In genomic region chr3:127865941-127866340, GRCh38 we compare ENCODE assay signal across 11 cellular contexts. TPM values are rescaled to one million over a fixed set of nuclear protein-coding genes. Genes with fewer than 3 reads are reported as not detected.
A peak's percentile ranks its signal among the peaks of the same experiment; 100 is the strongest.
DNase-seq lines count a peak whose midpoint lies in the region; ATAC-seq, FAIRE-seq and TF ChIP-seq lines count a peak whose summit lies in the region.
"Had no signal": no experiment of that assay in that cellular context is flagged by ENCODE, and none has a peak within 500 bp of the region (broad histone marks: within the 10 kb centered on the region; RNA-seq: fewer than 3 reads in every experiment).

No MANE protein-coding gene starts in this region.

- H3K79me2 ChIP-seq in mesendoderm (ENCODE audit: control insufficient read depth, insufficient read depth, low read length), result no peaks in the 10 kb centered on the region

- no CpG with 5 or more reads among the region's 4 CpGs for WGBS in mesendoderm (ENCODE audit: extremely low coverage, insufficient coverage, low lambda C conversion rate)

- no peak overlapping the region for H3K4me3 ChIP-seq in bronchial epithelial cell (ENCODE audit: low read depth, low read length)
- no peak overlapping the region for H3K4me3 ChIP-seq in mesendoderm (ENCODE audit: low read length)
- H3K4me3 ChIP-seq: Peyer's patch had no signal

- no peak overlapping the region for H2AK5ac ChIP-seq in mesendoderm (ENCODE audit: low read length)

- no peak overlapping the region for H3K56ac ChIP-seq in mesendoderm (ENCODE audit: low read length)

- H3K36me3 ChIP-seq in bronchial epithelial cell (ENCODE audit: control insufficient read depth, insufficient read depth, low read length) (no peaks in the 10 kb centered on the region), mesendoderm (ENCODE audit: control insufficient read depth, insufficient read depth, low read length) (no peaks in the 10 kb centered on the region)
- H3K36me3 ChIP-seq: neutrophil, Peyer's patch had no signal

- POLR2A ChIA-PET in HEK293T (lab: Yijun Ruan, JAX), result no interaction called here

- no peak overlapping the region for H3K9ac ChIP-seq in mesendoderm (ENCODE audit: low read length)

- no peak overlapping the region for H2BK5ac ChIP-seq in mesendoderm (ENCODE audit: low read length)

- no peak overlapping the region for H2BK120ac ChIP-seq in mesendoderm (ENCODE audit: low read depth, low read length)

- no peak overlapping the region for H3K4ac ChIP-seq in mesendoderm (ENCODE audit: low read depth, low read length)

- no peak overlapping the region for H3K18ac ChIP-seq in mesendoderm (ENCODE audit: low read length)

- no peak overlapping the region for H2BK15ac ChIP-seq in mesendoderm (replicated peaks; ENCODE audit: low read depth)

- H3K27me3 ChIP-seq in bronchial epithelial cell (ENCODE audit: control insufficient read depth, insufficient read depth, low read length) (no peaks in the 10 kb centered on the region), mesendoderm (ENCODE audit: insufficient read depth, low read length, poor library complexity) (no peaks in the 10 kb centered on the region)
- H3K27me3 ChIP-seq: neutrophil, Peyer's patch had no signal

- CTCF ChIA-PET in HEK293T (lab: Yijun Ruan, JAX), result no interaction called here

- no peaks in the 10 kb centered on the region for H3K4me1 ChIP-seq in mesendoderm (ENCODE audit: control insufficient read depth, low read depth, low read length)
- H3K4me1 ChIP-seq: Peyer's patch had no signal

- no peak overlapping the region for H4K8ac ChIP-seq in mesendoderm (ENCODE audit: low read depth, low read length)

- no peaks in the 10 kb centered on the region for H3K79me1 ChIP-seq in mesendoderm (ENCODE audit: low read length)

- ATAC-seq in GM18873 (IDR thresholded peaks at IDR 0.05; ENCODE audit: low FRiP score, unreplicated experiment), result no peak

- H3K27ac ChIP-seq in mesendoderm (ENCODE audit: low read depth, low read length), result no peak overlapping the region
- H3K27ac ChIP-seq: neutrophil, Peyer's patch had no signal

- H3K4me2 ChIP-seq in mesendoderm (ENCODE audit: low read length), result no peak overlapping the region

- no peak overlapping the region for H4K5ac ChIP-seq in mesendoderm (ENCODE audit: low read length)

- no peak for TF ChIP-seq CTCF in bronchial epithelial cell (IDR thresholded peaks at IDR 0.05; ENCODE audit: insufficient read depth, low read length, severe bottlenecking)

- DNase-seq in EH (ENCODE audit: low read depth) (peak; percentile 58), LHCN-M2 (ENCODE audit: low read depth) (peak; percentile 72), bronchial epithelial cell (ENCODE audit: low read depth) (peak; percentile 40), mesendoderm (peak; percentile 65), HT-29 (ENCODE audit: low spot score) (no peak), HEK293T (ENCODE audit: extremely low spot score) (no peak)
- DNase-seq: Peyer's patch; stimulated activated naive CD4-positive, alpha-beta T cell treated with Interleukin-2 at 50 U/mL for 16 hours had no signal

- no peak overlapping the region for H3K23ac ChIP-seq in mesendoderm (ENCODE audit: low read length)

- FAIRE-seq in bronchial epithelial cell (lab: Jason Lieb, UNC), result no peak
- FAIRE-seq: TTC549 had no signal

TF ChIP-seq in HEK293T, 16 proteins besides CTCF, POLR2A, EP300 and RAD21:
- TF ChIP-seq ELF4 (IDR thresholded peaks at IDR 0.05), result no peak
- no peak for TF ChIP-seq HDGF (IDR thresholded peaks at IDR 0.05; ENCODE audit: borderline replicate concordance)
- no peak for TF ChIP-seq CTBP1 (IDR thresholded peaks at IDR 0.05; ENCODE audit: borderline replicate concordance)
- no peak for TF ChIP-seq BHLHE40 (IDR thresholded peaks at IDR 0.05; ENCODE audit: borderline replicate concordance)
- no peak for TF ChIP-seq PKNOX1 (IDR thresholded peaks at IDR 0.05)
- TF ChIP-seq NFRKB (IDR thresholded peaks at IDR 0.05), result no peak
- no peak for TF ChIP-seq ARNT (IDR thresholded peaks at IDR 0.05)
- TF ChIP-seq SUZ12 (IDR thresholded peaks at IDR 0.05), result no peak
- no peak for TF ChIP-seq FOXM1 (IDR thresholded peaks at IDR 0.05; ENCODE audit: borderline replicate concordance)

RNA-seq across cellular contexts. Expression of gene MGLL, which starts 43.6 kb away (rescaled TPM):
- 197 and 206 TPM in 2 replicates for total RNA-seq in LHCN-M2 (2014; rRNA removed)
- polyA plus RNA-seq in LHCN-M2 (2012), result 221 TPM
- 25.5 and 47.9 TPM in 2 replicates for total RNA-seq in bronchial epithelial cell
- polyA plus RNA-seq in mesendoderm (2013, experiment 1 of 2), result 0.17 TPM
- 0.20 TPM for polyA plus RNA-seq in mesendoderm (2013, experiment 2 of 2)
- 83.6 and 95.0 TPM in 2 replicates for total RNA-seq in HT-29 (2014; rRNA removed; shearing (Covaris generic))

RNA-seq across cellular contexts. Expression of gene KBTBD12, which starts 49.1 kb away (rescaled TPM):
- total RNA-seq in LHCN-M2 (2014; rRNA removed) (not detected in 2 replicates), bronchial epithelial cell (under 0.01 TPM in 2 replicates)
- polyA plus RNA-seq in LHCN-M2 (2012), result not detected
- polyA plus RNA-seq in mesendoderm (2013, experiment 1 of 2), result 0.06 TPM
- polyA plus RNA-seq in mesendoderm (2013, experiment 2 of 2), result 0.08 TPM
- not detected in 2 replicates for total RNA-seq in HT-29 (2014; rRNA removed; shearing (Covaris generic))

Comparison
In these comparisons a context has a peak if more than half of its experiments do, and no peak if none do; other contexts are left out.
1. DNase-seq: peak in EH (single experiment), LHCN-M2 (single experiment), bronchial epithelial cell (single experiment) and mesendoderm (single experiment); none in HT-29 (single experiment) and HEK293T (single experiment).